ENCODE assay signal across 1 cellular context in the genomic region with DNA sequence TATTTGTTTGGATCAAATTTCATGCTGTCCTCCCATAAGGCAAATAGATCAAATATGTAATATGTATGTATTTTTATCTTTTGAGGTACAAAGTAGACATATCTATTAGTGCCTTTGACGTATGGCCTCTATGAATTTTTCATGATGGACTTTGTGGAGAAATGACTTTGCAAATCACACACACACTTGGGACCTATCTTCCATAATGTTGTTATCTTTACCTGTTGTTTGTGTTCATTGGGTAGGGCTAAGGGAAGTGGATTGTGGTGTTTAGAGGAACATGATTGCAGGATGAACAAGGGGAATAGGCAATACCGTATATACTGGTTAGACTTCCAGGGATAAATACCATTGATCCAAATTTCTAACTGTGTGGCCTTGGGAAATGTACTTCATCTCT.
TF ChIP-seq lines count a peak whose summit lies in the region.

No MANE protein-coding gene starts in this region.

TF ChIP-seq in A549, 52 proteins besides CTCF, POLR2A, EP300 and RAD21 (continued from another document):
- TF ChIP-seq HMGXB4 (CRISPR knock-in tag; IDR thresholded peaks at IDR 0.05; ENCODE audit: borderline replicate concordance) (no peak), MYC (IDR thresholded peaks at IDR 0.05; ENCODE audit: borderline replicate concordance, low read length) (no peak), HES2 (IDR thresholded peaks at IDR 0.05) (no peak), FOSB (CRISPR knock-in tag; IDR thresholded peaks at IDR 0.05) (no peak), CHD2 (IDR thresholded peaks at IDR 0.05; ENCODE audit: low read length, partially characterized antibody) (no peak), NPAS2 (CRISPR knock-in tag; IDR thresholded peaks at IDR 0.05; ENCODE audit: borderline replicate concordance) (no peak), RNF2 (IDR thresholded peaks at IDR 0.05; ENCODE audit: borderline replicate concordance, low read depth) (no peak), REST (IDR thresholded peaks at IDR 0.05) (no peak), KDM1A (IDR thresholded peaks at IDR 0.05; ENCODE audit: low read depth) (no peak), RCOR1 (IDR thresholded peaks at IDR 0.05; ENCODE audit: low read depth, low read length) (no peak), SREBF2 (IDR thresholded peaks at IDR 0.05) (no peak), HDAC2 (IDR thresholded peaks at IDR 0.05) (no peak)
TF ChIP-seq in A549: peak in this region for 0.
